12 cellular contexts compared by ENCODE assay signal in genomic region chr9:70557665-70558419, GRCh38.
DNase-seq lines count a peak whose midpoint lies in the region; ATAC-seq and TF ChIP-seq lines count a peak whose summit lies in the region.
"Had no signal": no experiment of that assay in that cellular context is flagged by ENCODE, and none has a peak within 500 bp of the region (broad histone marks: within the 10 kb centered on the region; RNA-seq: fewer than 3 reads in every experiment).

No MANE protein-coding gene starts in this region.

- intact Hi-C loops in left lung (cut with DNase I) = no loop called here

- TF ChIP-seq CTCF in left lung (IDR thresholded peaks at IDR 0.05) = no peak

- peak; percentile 97 for ATAC-seq in GM18873 (IDR thresholded peaks at IDR 0.05; ENCODE audit: low FRiP score, unreplicated experiment)
- peak; percentile 98 for ATAC-seq in GM21619 (IDR thresholded peaks at IDR 0.05; ENCODE audit: unreplicated experiment)
- ATAC-seq in HG03135 (IDR thresholded peaks at IDR 0.05; ENCODE audit: unreplicated experiment) = peak; percentile 99
- ATAC-seq in left lung = peak; percentile 6

- DNase-seq in left lung (no peak), T-helper 1 cell (no peak), NCI-H1105 treated with DMSO at 0.1 percent for 48 hours (lab: John Stamatoyannopoulos, UW) (no peak), middle frontal gyrus (ENCODE audit: extremely low spot score, low spot score) (no peak)
- no peak for DNase-seq in stimulated activated CD4-positive, alpha-beta T cell treated with anti-CD3 and anti-CD28 coated beads, Interleukin-12 subunit alpha, Interleukin-12 subunit beta, amount 100 ng/mL, for 4 hours
- DNase-seq: activated CD4-positive, alpha-beta T cell treated with anti-CD3 and anti-CD28 coated beads, Interleukin-2, amount 50 U/mL, for 4 hours; COR-L47; NCI-H2171; SJCRH30 had no signal

- H3K27me3 ChIP-seq in left lung = no peaks in the 10 kb centered on the region
- H3K27me3 ChIP-seq: SJCRH30 had no signal

- no peaks in the 10 kb centered on the region for H3K36me3 ChIP-seq in left lung
- H3K36me3 ChIP-seq: SJCRH30 had no signal

- no peaks in the 10 kb centered on the region for H3K9me3 ChIP-seq in left lung
- H3K9me3 ChIP-seq: SJCRH30 had no signal

- no peak overlapping the region for H3K27ac ChIP-seq in left lung
- H3K27ac ChIP-seq: SJCRH30 had no signal

- peaks cover 14 to 26% of the 10 kb centered on the region in 2 donors for H3K4me1 ChIP-seq in left lung

- H3K4me3 ChIP-seq in left lung = no peak overlapping the region
- H3K4me3 ChIP-seq: SJCRH30 had no signal

Comparison
In these comparisons a context has a peak if more than half of its experiments do, and no peak if none do; other contexts are left out.
1. ATAC-seq: peak in every context shown above with its lines; median percentile 99 in HG03135; 98 in GM21619; 97 in GM18873; 6 in left lung.